26 cellular contexts compared by ENCODE assay signal in the genomic region with DNA sequence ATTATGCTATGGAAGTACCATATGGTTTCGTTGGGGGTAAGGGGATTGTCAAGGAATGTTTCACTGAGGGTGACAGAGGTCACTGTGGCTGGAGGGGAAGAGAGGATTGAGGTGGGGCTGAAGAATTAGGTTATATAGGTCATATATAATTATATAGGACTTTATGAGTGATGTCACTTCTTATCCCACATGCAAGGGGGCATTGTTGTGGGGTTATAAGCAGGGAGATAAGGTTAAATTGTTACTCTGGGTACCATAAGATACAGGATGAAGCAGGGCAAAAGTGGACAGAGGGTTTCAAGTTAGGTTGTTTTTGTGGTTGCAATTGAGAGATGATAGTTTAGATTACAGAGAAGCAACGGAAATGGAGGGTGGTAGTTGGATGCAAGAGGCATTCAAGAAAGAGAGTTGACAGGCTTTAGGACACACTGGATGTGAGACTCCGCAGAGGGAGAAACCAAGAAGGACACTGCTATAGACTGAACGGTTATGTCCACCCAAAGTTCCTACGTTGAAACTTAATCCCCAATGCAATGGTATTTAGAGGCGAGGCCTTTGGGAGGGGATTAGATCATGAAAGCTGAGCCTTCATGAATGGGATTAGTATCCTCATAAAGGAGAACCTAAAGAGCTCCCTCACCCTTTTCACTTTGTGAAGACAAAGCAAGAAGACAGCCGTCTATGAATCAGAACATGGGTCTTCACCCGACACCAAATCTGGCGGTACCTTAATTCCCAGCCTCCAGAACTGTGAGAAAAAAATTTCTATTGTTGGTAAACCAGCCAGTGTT. TPM values are rescaled to one million over a fixed set of nuclear protein-coding genes. Genes with fewer than 3 reads are reported as not detected.
A peak's percentile ranks its signal among the peaks of the same experiment; 100 is the strongest.
DNase-seq lines count a peak whose midpoint lies in the region; ATAC-seq, FAIRE-seq and TF ChIP-seq lines count a peak whose summit lies in the region.
"Had no signal": no experiment of that assay in that cellular context is flagged by ENCODE, and none has a peak within 500 bp of the region (broad histone marks: within the 10 kb centered on the region; RNA-seq: fewer than 3 reads in every experiment).

No MANE protein-coding gene starts in this region.

- DNase-seq in DMS53 (lab: John Stamatoyannopoulos, UW) = peak; percentile 47
- DNase-seq in HFFc6 = no peak
- DNase-seq in SK-MEL-5 (ENCODE audit: low read depth, low spot score) = peak; percentile 14
- no peak for DNase-seq in keratinocyte (ENCODE audit: low read depth, low spot score)
- DNase-seq in activated CD4-positive, alpha-beta T cell treated with anti-CD3 and anti-CD28 coated beads, Interleukin-2, amount 50 U/mL, for 48 hours = no peak
- no peak for DNase-seq in stimulated activated naive B cell treated with anti-CD40 and anti-IgM and Interleukin-4, amounts not matched to agents 10 μg/mL and 1 μg/mL and 100 μg/mL, for 72 hours
- DNase-seq in islet precursor cell = no peak
- DNase-seq: activated B cell treated with CpG ODN at 0.5 μM for 24 hours; activated naive CD4-positive, alpha-beta T cell treated with anti-CD3 and anti-CD28 coated beads, Interleukin-2, amount 50 U/mL, for 16 hours; activated T-cell treated with anti-CD3 and anti-CD28 coated beads, Interleukin-2, amount 50 U/mL, for 4 hours; AML-193; aorta; Caco-2; GDM1; heart right ventricle; lower lobe of right lung; NCI-H1092 treated with DMSO at 0.1 percent for 48 hours; NCI-H2107; nucleus accumbens; OCI-M1; SHP77 had no signal

- in situ Hi-C loops in SK-MEL-5 (cut with HindIII; ENCODE audit: low pct_unique_long_range_greater_than_20kb, low sequenced_read_pairs) = no loop called here

- H3K9me3 Mint-ChIP-seq in HFFc6 = no peaks in the 10 kb centered on the region
- H3K9me3 Mint-ChIP-seq in stimulated activated naive B cell treated with anti-CD40 and anti-IgM and Interleukin-4, amounts not matched to agents 10 μg/mL and 1 μg/mL and 100 μg/mL, for 72 hours = peaks cover 0 to 3% of the 10 kb centered on the region in 2 donors
- H3K9me3 Mint-ChIP-seq: activated B cell treated with CpG ODN at 0.5 μM for 24 hours; activated T-cell treated with anti-CD3 and anti-CD28 coated beads, Interleukin-2, amount 50 U/mL, for 4 hours; T-helper 1 cell treated with Interleukin-12 subunit alpha and Interleukin-12 subunit beta and Interleukin-4 antibody, amounts not matched to agents 30 μg/mL and 1 μg/mL, for 36 hours had no signal

- H3K36me3 ChIP-seq in keratinocyte (ENCODE audit: control insufficient read depth in 2 of 2, extremely low read depth in 1 of 2, insufficient read depth in 2 of 2, low read length in 2 of 2) = no peaks in the 10 kb centered on the region
- H3K36me3 ChIP-seq: heart right ventricle, lower lobe of right lung, right atrium auricular region had no signal

- no peak overlapping the region for H3K4me2 ChIP-seq in keratinocyte (ENCODE audit: control insufficient read depth, extremely low read depth, insufficient read depth, low read depth, low read length)

- no peak overlapping the region for H3K27ac Mint-ChIP-seq in HFFc6
- no peak overlapping the region for H3K27ac Mint-ChIP-seq in stimulated activated naive B cell treated with anti-CD40 and anti-IgM and Interleukin-4, amounts not matched to agents 10 μg/mL and 1 μg/mL and 100 μg/mL, for 72 hours
- H3K27ac Mint-ChIP-seq: activated B cell treated with CpG ODN at 0.5 μM for 24 hours; IgD-negative memory B cell; T-helper 1 cell treated with Interleukin-12 subunit alpha and Interleukin-12 subunit beta and Interleukin-4 antibody, amounts not matched to agents 30 μg/mL and 1 μg/mL, for 36 hours had no signal

- H3K36me3 Mint-ChIP-seq in HFFc6 (ENCODE audit: low read depth) = no peaks in the 10 kb centered on the region
- no peaks in the 10 kb centered on the region for H3K36me3 Mint-ChIP-seq in stimulated activated naive B cell treated with anti-CD40 and anti-IgM and Interleukin-4, amounts not matched to agents 10 μg/mL and 1 μg/mL and 100 μg/mL, for 72 hours
- H3K36me3 Mint-ChIP-seq: IgD-negative memory B cell had no signal

- peaks cover 6% of the 10 kb centered on the region; the same call in 1 of the 2 replicates for H3K4me1 Mint-ChIP-seq in HFFc6 (ENCODE audit: low read depth)
- H3K4me1 Mint-ChIP-seq in stimulated activated naive B cell treated with anti-CD40 and anti-IgM and Interleukin-4, amounts not matched to agents 10 μg/mL and 1 μg/mL and 100 μg/mL, for 72 hours = no peaks in the 10 kb centered on the region
- H3K4me1 Mint-ChIP-seq: activated B cell treated with CpG ODN at 0.5 μM for 24 hours, IgD-negative memory B cell had no signal

- H3K27me3 Mint-ChIP-seq in HFFc6 (ENCODE audit: insufficient read depth) = peaks cover 15% of the 10 kb centered on the region
- peaks cover 37 to 46% of the 10 kb centered on the region in 2 donors for H3K27me3 Mint-ChIP-seq in stimulated activated naive B cell treated with anti-CD40 and anti-IgM and Interleukin-4, amounts not matched to agents 10 μg/mL and 1 μg/mL and 100 μg/mL, for 72 hours

- peak; percentile 37 for TF ChIP-seq CTCF in HFFc6 (IDR thresholded peaks at IDR 0.05)
- TF ChIP-seq CTCF in keratinocyte (optimal IDR thresholded peaks at IDR 0.05 in 1 of 3, IDR thresholded peaks at IDR 0.05 in 1 of 3, conservative IDR thresholded peaks at IDR 0.05 in 1 of 3; ENCODE audit: extremely low read depth in 1 of 3, insufficient read depth in 2 of 3, low read length in 3 of 3) = peak; percentile 9 to 16 (median 10)

- no peaks in the 10 kb centered on the region for H3K79me2 ChIP-seq in keratinocyte (ENCODE audit: control insufficient read depth, insufficient read depth, low read length)

- H3K4me3 Mint-ChIP-seq in HFFc6 = no peak overlapping the region
- no peak overlapping the region for H3K4me3 Mint-ChIP-seq in stimulated activated naive B cell treated with anti-CD40 and anti-IgM and Interleukin-4, amounts not matched to agents 10 μg/mL and 1 μg/mL and 100 μg/mL, for 72 hours
- H3K4me3 Mint-ChIP-seq: activated B cell treated with CpG ODN at 0.5 μM for 24 hours; activated T-cell treated with anti-CD3 and anti-CD28 coated beads, Interleukin-2, amount 50 U/mL, for 4 hours; IgD-negative memory B cell; T-helper 1 cell treated with Interleukin-12 subunit alpha and Interleukin-12 subunit beta and Interleukin-4 antibody, amounts not matched to agents 30 μg/mL and 1 μg/mL, for 36 hours had no signal

- no peak overlapping the region for H3K9ac ChIP-seq in keratinocyte (ENCODE audit: control insufficient read depth, extremely low read depth, insufficient read depth, low read length)

- no peak for ATAC-seq in stimulated activated naive B cell treated with anti-CD40 and anti-IgM and Interleukin-4, amounts not matched to agents 10 μg/mL and 1 μg/mL and 100 μg/mL, for 72 hours (replicated peaks)
- ATAC-seq: activated T-cell treated with anti-CD3 and anti-CD28 coated beads, Interleukin-2, amount 50 U/mL, for 4 hours; heart right ventricle; lower lobe of right lung had no signal

- H3K4me3 ChIP-seq in keratinocyte (ENCODE audit: control insufficient read depth in 2 of 3, extremely low read depth in 1 of 3, insufficient read depth in 2 of 3, low read depth in 1 of 3, low read length in 3 of 3) = no peak overlapping the region
- H3K4me3 ChIP-seq: heart right ventricle, lower lobe of right lung, right atrium auricular region had no signal

- no peak overlapping the region for H3K27ac ChIP-seq in keratinocyte (ENCODE audit: control insufficient read depth, insufficient read depth, low read length)
- H3K27ac ChIP-seq: heart right ventricle, HL-60, lower lobe of right lung, right atrium auricular region had no signal

- H3K4me1 ChIP-seq in keratinocyte (ENCODE audit: control insufficient read depth, extremely low read depth, insufficient read depth, low read length) = no peaks in the 10 kb centered on the region
- H3K4me1 ChIP-seq: Caco-2, heart right ventricle, lower lobe of right lung, right atrium auricular region had no signal

- H3K9me1 ChIP-seq in keratinocyte (ENCODE audit: control insufficient read depth, extremely low read depth, insufficient read depth, low read length) = no peaks in the 10 kb centered on the region

- dilution Hi-C loops in keratinocyte (cut with MboI; ENCODE audit: extremely low pct_ligation_motif_present, low sequenced_read_pairs) = no loop called here

- no peaks in the 10 kb centered on the region for H3K27me3 ChIP-seq in keratinocyte (ENCODE audit: control insufficient read depth, extremely low read depth, insufficient read depth, low read length)
- H3K27me3 ChIP-seq: right atrium auricular region had no signal

- no peaks in the 10 kb centered on the region for H4K20me1 ChIP-seq in keratinocyte (ENCODE audit: control insufficient read depth, extremely low read depth, insufficient read depth, low read length)

- H3K9me3 ChIP-seq in keratinocyte (ENCODE audit: control insufficient read depth, low read depth, low read length) = no peaks in the 10 kb centered on the region
- H3K9me3 ChIP-seq: Caco-2, heart right ventricle, lower lobe of right lung, right atrium auricular region had no signal

- no peak overlapping the region for H2AFZ ChIP-seq in keratinocyte (ENCODE audit: control insufficient read depth, low read length)

- FAIRE-seq in keratinocyte (lab: Jason Lieb, UNC) = peak; percentile 39
- FAIRE-seq: islet of Langerhans had no signal

RNA-seq across cellular contexts. Expression of gene PRR15, which starts 7.0 kb away (rescaled TPM):
- total RNA-seq in HFFc6 (2021; fragmentation: NEBNext Ultra II Directional; extraction: Animal tissue kit (Norgen Biotek cat#: 25700)) = under 1 TPM in 3 of 6 experiments, not detected in 3; 0.10 to 0.64 (median 0.31) TPM
- total RNA-seq in SK-MEL-5 (2014; rRNA removed; shearing (Covaris generic)) = not detected in 2 replicates
- not detected in 2 replicates for polyA plus RNA-seq in SK-MEL-5 (2015; cell fraction: cytosol; rRNA removed)
- not detected in 2 replicates for polyA plus RNA-seq in SK-MEL-5 (2015; cell fraction: nucleus; rRNA removed)
- 0.81 to 2.0 TPM (median 1.8 TPM) in 3 replicates for polyA plus RNA-seq in keratinocyte
- 0.61 TPM for polyA plus RNA-seq in keratinocyte (2011; ENCODE audit: low read depth)
- polyA plus RNA-seq in keratinocyte (2011; cell fraction: cytosol; rRNA removed) = 1.3 and 1.7 TPM in 2 replicates
- 1.3 and 2.0 TPM in 2 replicates for polyA plus RNA-seq in keratinocyte (2011; cell fraction: nucleus; rRNA removed)
- 1.5 and 2.1 TPM in 2 replicates for polyA plus RNA-seq in keratinocyte (2012; ENCODE audit: low replicate concordance)
- polyA minus RNA-seq in keratinocyte = 0.19 to 0.36 TPM (median 0.20 TPM) in 3 replicates
- polyA minus RNA-seq in keratinocyte (2011; cell fraction: cytosol; rRNA and poly(A)+ RNA removed) = 1.9 TPM
- 0.47 and 0.84 TPM in 2 replicates for polyA minus RNA-seq in keratinocyte (2011; cell fraction: nucleus; rRNA and poly(A)+ RNA removed)
- total RNA-seq: activated B cell treated with CpG ODN at 0.5 μM for 24 hours had no signal
- polyA plus RNA-seq: IgD-negative memory B cell had no signal

Comparison
In these comparisons a context has a peak if more than half of its experiments do, and no peak if none do; other contexts are left out.
1. DNase-seq: peak in DMS53 (single experiment) and SK-MEL-5 (single experiment); none in HFFc6 (single experiment), keratinocyte (single experiment), activated CD4-positive, alpha-beta T cell treated with anti-CD3 and anti-CD28 coated beads, Interleukin-2, amount 50 U/mL, for 48 hours (0 of 2), stimulated activated naive B cell treated with anti-CD40 and anti-IgM and Interleukin-4, amounts not matched to agents 10 μg/mL and 1 μg/mL and 100 μg/mL, for 72 hours (single experiment) and islet precursor cell (single experiment).